In genomic region chrX:43693602-43694406, GRCh38 we compare ENCODE assay signal across 16 cellular contexts. TPM values are rescaled to one million over a fixed set of nuclear protein-coding genes. Genes with fewer than 3 reads are reported as not detected.
DNase-seq lines count a peak whose midpoint lies in the region; ATAC-seq, FAIRE-seq and TF ChIP-seq lines count a peak whose summit lies in the region.
"Had no signal": no experiment of that assay in that cellular context is flagged by ENCODE, and none has a peak within 500 bp of the region (broad histone marks: within the 10 kb centered on the region; RNA-seq: fewer than 3 reads in every experiment).

No MANE protein-coding gene starts in this region.

- H3K4me2 ChIP-seq in HepG2 (ENCODE audit: low read depth, low read length) = peak overlapping the region; percentile 65

- no peak for TF ChIP-seq POLR2A in HepG2 (IDR thresholded peaks at IDR 0.05; ENCODE audit: insufficient read depth in 1 of 2, low read depth in 2 of 2, low read length in 2 of 2)

- peak; percentile 92 for ATAC-seq in HepG2
- ATAC-seq: foreskin keratinocyte; stimulated activated naive CD8-positive, alpha-beta T cell treated with anti-CD3 and anti-CD28 coated beads, Interleukin-15, amount 100 ng/mL, for 72 hours had no signal

- peak; percentile 51 for FAIRE-seq in HepG2 (lab: Jason Lieb, UNC)
- FAIRE-seq: A204.1, D721Med had no signal

- no peak for TF ChIP-seq RAD21 in HepG2 (CRISPR knock-in tag; IDR thresholded peaks at IDR 0.05)

- no peaks in the 10 kb centered on the region; a peak in 1 of 5 replicates for H3K36me3 ChIP-seq in HepG2 (replicated peaks in 1 of 2; ENCODE audit: control insufficient read depth in 1 of 2, insufficient read depth in 2 of 2, low read length in 2 of 2)
- no peaks in the 10 kb centered on the region for H3K36me3 ChIP-seq in tibial artery

- CTCF ChIA-PET in HepG2 (lab: Yijun Ruan, JAX; ENCODE audit: low intra/inter-chr PET ratio, low total read pairs) = no interaction called here

- H3K27ac ChIP-seq in HepG2 (ENCODE audit: extremely low read length, insufficient read depth, low read length) (peak overlapping the region; percentile 76), tibial artery (peak overlapping the region; percentile 46 to 64)
- H3K27ac ChIP-seq: foreskin keratinocyte had no signal

- in situ Hi-C loops in astrocyte of the spinal cord (cut with HindIII; ENCODE audit: low sequenced_read_pairs) (no loop called here), HepG2 (cut with HindIII; ENCODE audit: extremely low pct_ligation_motif_present, low pct_unique_long_range_greater_than_20kb) (no loop called here)

- H2AFZ ChIP-seq in HepG2 (ENCODE audit: low read length) = no peak overlapping the region

- POLR2A ChIA-PET in HepG2 (lab: Yijun Ruan, JAX) = interaction anchor here (1.2 to 2.9 kb wide), 4 partner anchors 9 to 38 kb away, joined by 3 to 39 read pairs (median 12); partner anchors contain the start of gene MAOA

- H3K4me1 ChIP-seq in HepG2 (ENCODE audit: insufficient read depth, low read length) (peaks cover 74% of the 10 kb centered on the region), tibial artery (peaks cover 0 to 53% (median 10%) of the 10 kb centered on the region in 4 donors)

- no TSS peak for BruUV-seq in HepG2 (replicated peaks; lab: Mats Ljungman, UMichigan)

- H3K27me3 ChIP-seq in HepG2 (ENCODE audit: control insufficient read depth in 1 of 2, insufficient read depth in 2 of 2, low read length in 2 of 2) (no peaks in the 10 kb centered on the region), tibial artery (no peaks in the 10 kb centered on the region)
- H3K27me3 ChIP-seq: foreskin keratinocyte had no signal

- TF ChIP-seq EP300 in HepG2 (IDR thresholded peaks at IDR 0.05; ENCODE audit: low read depth in 2 of 2, low read length in 2 of 2) = peak in 1 of 2 experiments; percentile 81; a peak in 2 of 4 replicates
- peak; percentile 65; the same call in 1 of the 2 replicates for TF ChIP-seq EP300 in HepG2 (CRISPR knock-in tag; IDR thresholded peaks at IDR 0.05; ENCODE audit: borderline replicate concordance)

- H4K20me1 ChIP-seq in HepG2 (ENCODE audit: insufficient read depth, low read length) = no peaks in the 10 kb centered on the region

- 3% methylated on average over 3 of the region's 3 CpGs for WGBS in HepG2 (ENCODE audit: low lambda C conversion rate)

- H3K9ac ChIP-seq in HepG2 (ENCODE audit: insufficient read depth, low read depth, low read length) = 0 out of 2 replicates have a peak overlapping the region, but pooled peaks have one; percentile 46

- no peak overlapping the region for H3K4me3 ChIP-seq in astrocyte of the spinal cord (ENCODE audit: low read depth, low read length)
- H3K4me3 ChIP-seq in HepG2 (replicated peaks in 1 of 3; ENCODE audit: insufficient read depth in 1 of 3, low read depth in 2 of 3, low read length in 3 of 3) = no peak overlapping the region
- no peak overlapping the region for H3K4me3 ChIP-seq in tibial artery

- DNase-seq in NCI-H1092 treated with DMSO at 0.1 percent for 48 hours (lab: John Stamatoyannopoulos, UW) = peak; percentile 26
- DNase-seq in NCI-H1092 (lab: John Stamatoyannopoulos, UW) = no peak
- peak; percentile 41 for DNase-seq in astrocyte of the spinal cord (ENCODE audit: low read depth, low spot score)
- DNase-seq in HepG2 (ENCODE audit: low spot score) = peak; percentile 89
- DNase-seq in tibial artery = no peak
- DNase-seq in glomerular visceral epithelial cell (ENCODE audit: extremely low spot score) = no peak
- no peak for DNase-seq in NCI-H1436 (lab: John Stamatoyannopoulos, UW)
- no peak for DNase-seq in midbrain (lab: John Stamatoyannopoulos, UW)
- DNase-seq: activated CD4-positive, alpha-beta T cell treated with anti-CD3 and anti-CD28 coated beads, Interleukin-2, amount 50 U/mL, for 48 hours; cortex of kidney; foreskin keratinocyte; NCI-H146; stimulated activated CD4-positive, alpha-beta T cell treated with anti-CD3 and anti-CD28 coated beads, Interleukin-4, amount 100 ng/mL, for 4 hours; stimulated activated naive CD8-positive, alpha-beta T cell treated with anti-CD3 and anti-CD28 coated beads, Interleukin-15, amount 100 ng/mL, for 72 hours had no signal

- TF ChIP-seq CTCF in astrocyte of the spinal cord (IDR thresholded peaks at IDR 0.05; ENCODE audit: low read depth, low read length) (no peak), HepG2 (CRISPR knock-in tag; IDR thresholded peaks at IDR 0.05) (no peak), tibial artery (IDR thresholded peaks at IDR 0.05) (no peak)

- intact Hi-C loops in HepG2 (cut with micrococcal nuclease; ENCODE audit: unreplicated experiment) = loop anchor here (5.0 kb wide), 1 partner anchor 37 kb away; the partner anchor contains the start of gene MAOA
- intact Hi-C loops in tibial artery (cut with DNase I; ENCODE audit: low total_unique reads) = no loop called here

- H3K9me3 ChIP-seq in HepG2 (ENCODE audit: low read length) (no peaks in the 10 kb centered on the region), tibial artery (no peaks in the 10 kb centered on the region)

- H3K79me2 ChIP-seq in HepG2 (ENCODE audit: insufficient read depth, low read length) = no peaks in the 10 kb centered on the region

TF ChIP-seq in HepG2, 621 proteins besides CTCF, POLR2A, EP300 and RAD21 (continues in another document):
- no peak for TF ChIP-seq MYNN (CRISPR knock-in tag; IDR thresholded peaks at IDR 0.05; ENCODE audit: low read depth)
- no peak for TF ChIP-seq ZFP1 (CRISPR knock-in tag; IDR thresholded peaks at IDR 0.05)
- TF ChIP-seq KDM6A (CRISPR knock-in tag; IDR thresholded peaks at IDR 0.05; ENCODE audit: low read depth) = peak; percentile 25; the same call in 1 of the 2 replicates
- TF ChIP-seq SMC3 (IDR thresholded peaks at IDR 0.05; ENCODE audit: low read length) = no peak
- TF ChIP-seq KAT8 (CRISPR knock-in tag; IDR thresholded peaks at IDR 0.05) = peak; percentile 55; the same call in 1 of the 2 replicates
- no peak for TF ChIP-seq POLR2G (IDR thresholded peaks at IDR 0.05; ENCODE audit: low read depth, low read length)
- TF ChIP-seq ZNF724P (CRISPR knock-in tag; IDR thresholded peaks at IDR 0.05; ENCODE audit: borderline replicate concordance) = no peak
- no peak for TF ChIP-seq ZNF773 (CRISPR knock-in tag; IDR thresholded peaks at IDR 0.05; ENCODE audit: borderline replicate concordance)
- no peak for TF ChIP-seq ZFYVE20 (CRISPR knock-in tag; IDR thresholded peaks at IDR 0.05; ENCODE audit: borderline replicate concordance, low read depth)
- no peak for TF ChIP-seq ZBTB10 (CRISPR knock-in tag; IDR thresholded peaks at IDR 0.05; ENCODE audit: borderline replicate concordance)
- TF ChIP-seq RBM39 (IDR thresholded peaks at IDR 0.05; ENCODE audit: low read depth, low read length, poor library complexity, severe bottlenecking) = no peak
- peak; percentile 70 for TF ChIP-seq ZMYM4 (CRISPR knock-in tag; IDR thresholded peaks at IDR 0.05)

RNA-seq across cellular contexts. Expression of gene MAOA, which starts 37.7 kb away (rescaled TPM):
- total RNA-seq in HepG2 (2016; rRNA removed; fragmentation: Illumina TruSeq; extraction: Trizol) = 14.7 and 24.6 TPM in 2 replicates
- 1.9 and 2.1 TPM in 2 replicates for total RNA-seq in HepG2 (2016; cell fraction: cytosol; rRNA removed; fragmentation: Illumina TruSeq; extraction: Trizol; ENCODE audit: low read depth)
- 16.3 and 20.8 TPM in 2 replicates for total RNA-seq in HepG2 (2016; cell fraction: insoluble cytoplasmic fraction; rRNA removed; fragmentation: Illumina TruSeq; extraction: Trizol)
- total RNA-seq in HepG2 (2016; cell fraction: membrane; rRNA removed; fragmentation: Illumina TruSeq; extraction: Trizol) = 6.2 and 7.1 TPM in 2 replicates
- total RNA-seq in HepG2 (2016; cell fraction: nucleus; rRNA removed; fragmentation: Illumina TruSeq; extraction: Trizol) = 5.8 and 6.5 TPM in 2 replicates
- polyA plus RNA-seq in HepG2 (2011; rRNA removed) = 11.2 and 13.4 TPM in 2 replicates
- polyA plus RNA-seq in HepG2 (2011; cell fraction: cytosol; rRNA removed) = 8.4 and 13.2 TPM in 2 replicates
- polyA plus RNA-seq in HepG2 (2011; cell fraction: nucleus; rRNA removed) = 4.1 and 5.5 TPM in 2 replicates
- polyA plus RNA-seq in HepG2 (2012) = 25.4 and 60.6 TPM in 2 replicates
- 2.4 and 3.0 TPM in 2 replicates for polyA plus RNA-seq in HepG2 (2016; cell fraction: cytosol; fragmentation: Illumina TruSeq; extraction: Trizol; ENCODE audit: low read depth)
- 17.5 and 18.6 TPM in 2 replicates for polyA plus RNA-seq in HepG2 (2016; cell fraction: insoluble cytoplasmic fraction; fragmentation: Illumina TruSeq; extraction: Trizol; ENCODE audit: low read depth)
- 3.6 and 5.3 TPM in 2 replicates for polyA plus RNA-seq in HepG2 (2016; cell fraction: membrane; fragmentation: Illumina TruSeq; extraction: Trizol; ENCODE audit: low read depth)
- 5.5 and 9.1 TPM in 2 replicates for polyA plus RNA-seq in HepG2 (2016; cell fraction: nucleus; fragmentation: Illumina TruSeq; extraction: Trizol; ENCODE audit: insufficient read depth, low read depth)
- polyA minus RNA-seq in HepG2 (2011; rRNA and poly(A)+ RNA removed; ENCODE audit: low replicate concordance) = 0.61 and 15.8 TPM in 2 replicates
- 12.3 and 16.6 TPM in 2 replicates for polyA minus RNA-seq in HepG2 (2011; cell fraction: cytosol; rRNA and poly(A)+ RNA removed)
- 8.5 and 12.2 TPM in 2 replicates for polyA minus RNA-seq in HepG2 (2011; cell fraction: nucleus; rRNA and poly(A)+ RNA removed)

Comparison
In these comparisons a context has a peak if more than half of its experiments do, and no peak if none do; other contexts are left out.
1. DNase-seq: peak in NCI-H1092 treated with DMSO at 0.1 percent for 48 hours (single experiment), astrocyte of the spinal cord (single experiment) and HepG2 (single experiment); none in NCI-H1092 (single experiment), tibial artery (0 of 2), glomerular visceral epithelial cell (single experiment), NCI-H1436 (single experiment) and midbrain (single experiment).